1 cellular context compared by ENCODE assay signal in the genomic region with DNA sequence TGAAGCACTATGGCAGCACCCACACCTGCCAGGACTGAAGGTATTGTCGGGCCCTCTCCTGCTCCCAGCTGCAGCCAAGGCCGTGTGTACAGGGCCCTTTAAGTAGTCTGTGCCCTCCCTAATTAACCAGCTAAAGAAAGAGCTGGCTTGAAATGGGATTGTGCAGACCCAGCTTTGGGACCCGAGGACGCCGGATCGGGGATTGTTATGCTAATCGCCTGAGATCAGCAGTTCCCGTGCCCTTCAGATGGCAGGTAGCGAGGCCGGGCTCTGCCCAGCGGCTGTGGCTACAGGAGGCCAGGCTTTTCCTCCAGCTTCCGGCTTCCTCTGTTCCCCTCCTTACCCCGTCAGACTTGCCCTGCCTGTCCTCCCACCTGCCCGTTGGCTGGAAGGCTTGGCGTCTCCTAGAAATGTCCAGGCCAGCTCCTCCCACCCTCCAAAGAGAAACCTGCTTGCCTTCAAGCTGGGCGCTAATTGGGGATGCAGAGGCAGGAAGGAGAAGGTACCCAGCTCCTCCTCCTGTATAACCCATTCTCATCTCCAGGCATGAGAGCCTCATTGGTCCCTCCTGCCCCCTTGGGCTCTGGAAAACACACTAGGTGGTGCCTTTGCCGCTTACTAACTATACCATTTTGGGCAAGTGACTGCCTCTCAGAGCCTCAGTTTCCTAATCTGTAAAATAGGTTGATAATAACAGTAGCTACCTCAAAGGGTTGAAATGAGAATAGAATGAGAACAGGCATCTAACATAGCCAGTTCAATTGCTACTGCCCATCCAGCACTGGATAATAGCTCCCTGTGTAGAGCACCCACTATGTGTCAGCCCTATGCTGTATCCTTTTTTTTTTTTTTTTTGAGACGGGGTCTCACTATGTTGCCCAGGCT.
TF ChIP-seq lines count a peak whose summit lies in the region.

No MANE protein-coding gene starts in this region.

TF ChIP-seq in A549, 52 proteins besides CTCF, POLR2A, EP300 and RAD21 (continued from another document):
- no peak for TF ChIP-seq EHMT2 (IDR thresholded peaks at IDR 0.05; ENCODE audit: low read depth)
- no peak for TF ChIP-seq ZC3H11A (IDR thresholded peaks at IDR 0.05)
- no peak for TF ChIP-seq FOSL2 (IDR thresholded peaks at IDR 0.05)
- no peak for TF ChIP-seq FOSL2 (CRISPR knock-in tag; IDR thresholded peaks at IDR 0.05)
- TF ChIP-seq ZFP36 (IDR thresholded peaks at IDR 0.05; ENCODE audit: borderline replicate concordance, partially characterized antibody) = no peak
- TF ChIP-seq, protein P1, sequence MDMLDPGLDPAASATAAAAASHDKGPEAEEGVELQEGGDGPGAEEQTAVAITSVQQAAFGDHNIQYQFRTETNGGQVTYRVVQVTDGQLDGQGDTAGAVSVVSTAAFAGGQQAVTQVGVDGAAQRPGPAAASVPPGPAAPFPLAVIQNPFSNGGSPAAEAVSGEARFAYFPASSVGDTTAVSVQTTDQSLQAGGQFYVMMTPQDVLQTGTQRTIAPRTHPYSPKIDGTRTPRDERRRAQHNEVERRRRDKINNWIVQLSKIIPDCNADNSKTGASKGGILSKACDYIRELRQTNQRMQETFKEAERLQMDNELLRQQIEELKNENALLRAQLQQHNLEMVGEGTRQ (IDR thresholded peaks at IDR 0.05) = no peak
- no peak for TF ChIP-seq HOXA7 (CRISPR knock-in tag; IDR thresholded peaks at IDR 0.05)
- TF ChIP-seq NR3C1 (IDR thresholded peaks at IDR 0.05) = no peak
- no peak for TF ChIP-seq SMC3 (IDR thresholded peaks at IDR 0.05)
- TF ChIP-seq, protein P2, sequence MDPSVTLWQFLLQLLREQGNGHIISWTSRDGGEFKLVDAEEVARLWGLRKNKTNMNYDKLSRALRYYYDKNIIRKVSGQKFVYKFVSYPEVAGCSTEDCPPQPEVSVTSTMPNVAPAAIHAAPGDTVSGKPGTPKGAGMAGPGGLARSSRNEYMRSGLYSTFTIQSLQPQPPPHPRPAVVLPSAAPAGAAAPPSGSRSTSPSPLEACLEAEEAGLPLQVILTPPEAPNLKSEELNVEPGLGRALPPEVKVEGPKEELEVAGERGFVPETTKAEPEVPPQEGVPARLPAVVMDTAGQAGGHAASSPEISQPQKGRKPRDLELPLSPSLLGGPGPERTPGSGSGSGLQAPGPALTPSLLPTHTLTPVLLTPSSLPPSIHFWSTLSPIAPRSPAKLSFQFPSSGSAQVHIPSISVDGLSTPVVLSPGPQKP (IDR thresholded peaks at IDR 0.05; ENCODE audit: low read depth, low read length) = no peak
- TF ChIP-seq, protein P3, sequence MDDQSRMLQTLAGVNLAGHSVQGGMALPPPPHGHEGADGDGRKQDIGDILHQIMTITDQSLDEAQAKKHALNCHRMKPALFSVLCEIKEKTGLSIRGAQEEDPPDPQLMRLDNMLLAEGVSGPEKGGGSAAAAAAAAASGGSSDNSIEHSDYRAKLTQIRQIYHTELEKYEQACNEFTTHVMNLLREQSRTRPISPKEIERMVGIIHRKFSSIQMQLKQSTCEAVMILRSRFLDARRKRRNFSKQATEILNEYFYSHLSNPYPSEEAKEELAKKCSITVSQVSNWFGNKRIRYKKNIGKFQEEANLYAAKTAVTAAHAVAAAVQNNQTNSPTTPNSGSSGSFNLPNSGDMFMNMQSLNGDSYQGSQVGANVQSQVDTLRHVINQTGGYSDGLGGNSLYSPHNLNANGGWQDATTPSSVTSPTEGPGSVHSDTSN (IDR thresholded peaks at IDR 0.05) = no peak
- TF ChIP-seq, protein P4, sequence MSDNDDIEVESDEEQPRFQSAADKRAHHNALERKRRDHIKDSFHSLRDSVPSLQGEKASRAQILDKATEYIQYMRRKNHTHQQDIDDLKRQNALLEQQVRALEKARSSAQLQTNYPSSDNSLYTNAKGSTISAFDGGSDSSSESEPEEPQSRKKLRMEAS (IDR thresholded peaks at IDR 0.05) = no peak
- TF ChIP-seq RCOR1 (IDR thresholded peaks at IDR 0.05; ENCODE audit: low read depth, low read length) = no peak
- no peak for TF ChIP-seq ZNF302 (CRISPR knock-in tag; IDR thresholded peaks at IDR 0.05)
- no peak for TF ChIP-seq KDM1A (IDR thresholded peaks at IDR 0.05; ENCODE audit: low read depth)
- TF ChIP-seq TP53 (CRISPR knock-in tag; IDR thresholded peaks at IDR 0.05) = no peak
- TF ChIP-seq, protein P5, sequence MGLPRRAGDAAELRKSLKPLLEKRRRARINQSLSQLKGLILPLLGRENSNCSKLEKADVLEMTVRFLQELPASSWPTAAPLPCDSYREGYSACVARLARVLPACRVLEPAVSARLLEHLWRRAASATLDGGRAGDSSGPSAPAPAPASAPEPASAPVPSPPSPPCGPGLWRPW (IDR thresholded peaks at IDR 0.05) = no peak
